In genomic region chr1:35660581-35661473, GRCh38 we compare ENCODE assay signal across 1 cellular context.
TF ChIP-seq lines count a peak whose summit lies in the region.

No MANE protein-coding gene starts in this region.

TF ChIP-seq in GM12878, 131 proteins besides CTCF, POLR2A, EP300 and RAD21 (continued from another document):
- no peak for TF ChIP-seq ZSCAN29 (IDR thresholded peaks at IDR 0.05)
- no peak for TF ChIP-seq RELA (IDR thresholded peaks at IDR 0.05; ENCODE audit: borderline replicate concordance, partially characterized antibody)
TF ChIP-seq in GM12878: peak in this region for 1.
